In genomic region chr20:43007525-43007924, GRCh38 we compare ENCODE assay signal across 1 cellular context.
TF ChIP-seq lines count a peak whose summit lies in the region.

No MANE protein-coding gene starts in this region.

TF ChIP-seq in IMR-90, 13 proteins besides CTCF, POLR2A, EP300 and RAD21:
- TF ChIP-seq SMC3 (IDR thresholded peaks at IDR 0.05; ENCODE audit: low read depth, low read length) (no peak), NFE2L2 (IDR thresholded peaks at IDR 0.05; ENCODE audit: low read depth, low read length) (0 out of 2 replicates have a peak, but pooled peaks have one; percentile 35)
